Comparison of ENCODE assay signal across 2 cellular contexts in genomic region chr10:13356392-13356791, GRCh38.
TF ChIP-seq lines count a peak whose summit lies in the region.

No MANE protein-coding gene starts in this region.

TF ChIP-seq in HEK293, 187 proteins besides CTCF, POLR2A, EP300 and RAD21:
- TF ChIP-seq ZBTB11 (tag by site-specific recombination; conservative IDR thresholded peaks at IDR 0.05; ENCODE audit: low read depth), result no peak
- peak; percentile 61 for TF ChIP-seq ZNF600 (tag by site-specific recombination; IDR thresholded peaks at IDR 0.05)
- no peak for TF ChIP-seq ZNF324 (tag by site-specific recombination; IDR thresholded peaks at IDR 0.05)
- TF ChIP-seq, protein P1, sequence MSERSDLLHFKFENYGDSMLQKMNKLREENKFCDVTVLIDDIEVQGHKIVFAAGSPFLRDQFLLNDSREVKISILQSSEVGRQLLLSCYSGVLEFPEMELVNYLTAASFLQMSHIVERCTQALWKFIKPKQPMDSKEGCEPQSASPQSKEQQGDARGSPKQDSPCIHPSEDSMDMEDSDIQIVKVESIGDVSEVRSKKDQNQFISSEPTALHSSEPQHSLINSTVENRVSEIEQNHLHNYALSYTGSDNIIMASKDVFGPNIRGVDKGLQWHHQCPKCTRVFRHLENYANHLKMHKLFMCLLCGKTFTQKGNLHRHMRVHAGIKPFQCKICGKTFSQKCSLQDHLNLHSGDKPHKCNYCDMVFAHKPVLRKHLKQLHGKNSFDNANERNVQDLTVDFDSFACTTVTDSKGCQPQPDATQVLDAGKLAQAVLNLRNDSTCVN (tag by site-specific recombination; optimal IDR thresholded peaks at IDR 0.05), result no peak
- peak; percentile 67 for TF ChIP-seq ZBTB17 (tag by site-specific recombination; IDR thresholded peaks at IDR 0.05)

TF ChIP-seq in H1, 55 proteins besides CTCF, POLR2A, EP300 and RAD21:
- TF ChIP-seq PHF8 (conservative IDR thresholded peaks at IDR 0.05; ENCODE audit: low read depth, low read length), result no peak
- TF ChIP-seq KDM5A (IDR thresholded peaks at IDR 0.05; ENCODE audit: low read length), result no peak
- TF ChIP-seq BCL11A (IDR thresholded peaks at IDR 0.05; ENCODE audit: low read depth in 2 of 2, low read length in 2 of 2), result no peak
- TF ChIP-seq JUND (IDR thresholded peaks at IDR 0.05; ENCODE audit: low read length), result no peak
- TF ChIP-seq BRCA1 (IDR thresholded peaks at IDR 0.05; ENCODE audit: low read depth, low read length), result no peak
- TF ChIP-seq MAFK (IDR thresholded peaks at IDR 0.05; ENCODE audit: low read depth, low read length), result no peak
